In genomic region chr7:101846800-101847538, GRCh38 we compare ENCODE assay signal across 33 cellular contexts.
"Had no signal": no experiment of that assay in that cellular context is flagged by ENCODE, and none has a peak within 500 bp of the region (broad histone marks: within the 10 kb centered on the region; RNA-seq: fewer than 3 reads in every experiment).

No MANE protein-coding gene starts in this region.

- H3K27ac ChIP-seq: adrenal gland, body of pancreas, breast epithelium, Peyer's patch had no signal

- H3K27ac Mint-ChIP-seq: activated CD4-positive, alpha-beta T cell treated with anti-CD3 and anti-CD28 coated beads for 36 hours; activated CD4-positive, alpha-beta T cell treated with anti-CD3 and anti-CD28 coated beads, Interleukin-2, amount 10 ng/mL, durations not matched to agents 7 days and 5 days; activated naive CD4-positive, alpha-beta T cell treated with anti-CD3 and anti-CD28 coated beads for 36 hours; activated naive CD4-positive, alpha-beta T cell treated with anti-CD3 and anti-CD28 coated beads, Interleukin-2, amount 50 U/mL, for 72 hours; activated T-helper 1 cell treated with anti-CD3 and anti-CD28 coated beads, Interleukin-12 subunit alpha, Interleukin-12 subunit beta, Interleukin-2, Interleukin-4 antibody, amounts not matched to agents 30 ng/mL and 10 ng/mL and 1 ng/mL, durations not matched to agents 14 hours and 24 hours and 36 hours; WTC11 had no signal

- DNase-seq: activated CD4-positive, alpha-beta T cell treated with anti-CD3 and anti-CD28 coated beads for 36 hours; activated CD4-positive, alpha-beta T cell treated with anti-CD3 and anti-CD28 coated beads, Interleukin-2, amount 10 ng/mL, durations not matched to agents 7 days and 5 days; activated CD4-positive, alpha-beta T cell treated with anti-CD3 and anti-CD28 coated beads, Interleukin-2, amount 50 U/mL, for 48 hours; activated CD8-positive, alpha-beta memory T cell treated with anti-CD3 and anti-CD28 coated beads, Interleukin-2, amount 50 U/mL, for 4 hours; activated gamma-delta T cell treated with Interleukin-2 at 50 U/mL for 16 hours; activated naive CD4-positive, alpha-beta T cell treated with anti-CD3 and anti-CD28 coated beads for 36 hours; activated T-cell treated with anti-CD3 and anti-CD28 coated beads for 4 hours; activated T-cell treated with anti-CD3 and anti-CD28 coated beads, Interleukin-2, amount 50 U/mL, for 4 hours; adrenal gland; body of pancreas; Kasumi-1; MG63; NCI-H1092; NCI-H1436 treated with DMSO at 0.1 percent for 48 hours; NCI-H1694 treated with DMSO at 0.1 percent for 48 hours; NCI-H2029; NCI-H345; NCI-H524 treated with DMSO at 0.1 percent for 48 hours; PC-3; Peyer's patch; RPMI8226; SIG-M5; T-helper 1 cell; T-helper 2 cell; T1000 had no signal

- H3K9me3 ChIP-seq: body of pancreas, breast epithelium had no signal

- H3K4me1 ChIP-seq: adrenal gland, body of pancreas, breast epithelium, Peyer's patch had no signal

- H3K27me3 ChIP-seq: adrenal gland, body of pancreas, breast epithelium, MG63, Peyer's patch had no signal

- FAIRE-seq: astrocyte, TTC549 had no signal

- H3K4me3 ChIP-seq: adrenal gland, body of pancreas, breast epithelium, MG63, Peyer's patch had no signal

- H3K27me3 Mint-ChIP-seq: activated CD4-positive, alpha-beta T cell treated with anti-CD3 and anti-CD28 coated beads for 36 hours; activated CD4-positive, alpha-beta T cell treated with anti-CD3 and anti-CD28 coated beads, Interleukin-2, amount 10 ng/mL, durations not matched to agents 7 days and 5 days had no signal

- ATAC-seq: activated CD4-positive, alpha-beta T cell treated with anti-CD3 and anti-CD28 coated beads for 36 hours; activated CD4-positive, CD25-positive, alpha-beta regulatory T cell treated with anti-CD3 and anti-CD28 coated beads, Interleukin-2, amount 50 U/mL, for 24 hours; activated naive CD4-positive, alpha-beta T cell treated with anti-CD3 and anti-CD28 coated beads, Interleukin-2, amount 50 U/mL, for 72 hours; activated T-cell treated with anti-CD3 and anti-CD28 coated beads, Interleukin-2, amount 50 U/mL, for 4 hours; body of pancreas; SK-N-SH treated with all-trans-retinoic acid at 6 μM for 48 hours; WTC11 had no signal

- H3K36me3 ChIP-seq: adrenal gland, breast epithelium, MG63, Peyer's patch had no signal

- H3K4me3 Mint-ChIP-seq: activated CD4-positive, alpha-beta T cell treated with anti-CD3 and anti-CD28 coated beads for 36 hours; activated CD4-positive, alpha-beta T cell treated with anti-CD3 and anti-CD28 coated beads, Interleukin-2, amount 10 ng/mL, durations not matched to agents 7 days and 5 days; activated naive CD4-positive, alpha-beta T cell treated with anti-CD3 and anti-CD28 coated beads for 36 hours; activated T-cell treated with anti-CD3 and anti-CD28 coated beads, Interleukin-2, amount 50 U/mL, for 4 hours; activated T-helper 1 cell treated with anti-CD3 and anti-CD28 coated beads, Interleukin-12 subunit alpha, Interleukin-12 subunit beta, Interleukin-2, Interleukin-4 antibody, amounts not matched to agents 30 ng/mL and 10 ng/mL and 1 ng/mL, durations not matched to agents 14 hours and 24 hours and 36 hours; WTC11 had no signal
